1 cellular context compared by ENCODE assay signal in the genomic region with DNA sequence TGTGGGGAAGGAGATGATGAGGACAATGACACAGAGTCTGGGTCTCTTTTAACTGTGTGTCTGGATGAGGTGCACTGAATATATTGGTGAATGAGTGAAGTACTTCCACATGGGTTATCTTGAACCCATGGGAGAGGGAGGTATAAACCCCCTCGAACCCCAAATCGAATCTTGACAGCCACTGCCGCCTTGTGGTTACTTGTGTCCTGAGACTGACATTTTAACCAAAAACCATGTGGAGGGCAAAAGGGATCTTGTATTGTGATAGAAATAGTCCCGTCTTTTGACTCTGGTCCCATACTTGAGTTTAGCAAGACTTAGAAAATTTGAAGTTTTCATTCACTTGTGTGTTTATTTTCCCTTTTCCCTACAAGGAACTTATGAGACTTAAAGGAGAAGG.
TF ChIP-seq lines count a peak whose summit lies in the region.

No MANE protein-coding gene starts in this region.

TF ChIP-seq in GM23338, 12 proteins besides CTCF, POLR2A, EP300 and RAD21 (continued from another document):
- TF ChIP-seq, protein P1, sequence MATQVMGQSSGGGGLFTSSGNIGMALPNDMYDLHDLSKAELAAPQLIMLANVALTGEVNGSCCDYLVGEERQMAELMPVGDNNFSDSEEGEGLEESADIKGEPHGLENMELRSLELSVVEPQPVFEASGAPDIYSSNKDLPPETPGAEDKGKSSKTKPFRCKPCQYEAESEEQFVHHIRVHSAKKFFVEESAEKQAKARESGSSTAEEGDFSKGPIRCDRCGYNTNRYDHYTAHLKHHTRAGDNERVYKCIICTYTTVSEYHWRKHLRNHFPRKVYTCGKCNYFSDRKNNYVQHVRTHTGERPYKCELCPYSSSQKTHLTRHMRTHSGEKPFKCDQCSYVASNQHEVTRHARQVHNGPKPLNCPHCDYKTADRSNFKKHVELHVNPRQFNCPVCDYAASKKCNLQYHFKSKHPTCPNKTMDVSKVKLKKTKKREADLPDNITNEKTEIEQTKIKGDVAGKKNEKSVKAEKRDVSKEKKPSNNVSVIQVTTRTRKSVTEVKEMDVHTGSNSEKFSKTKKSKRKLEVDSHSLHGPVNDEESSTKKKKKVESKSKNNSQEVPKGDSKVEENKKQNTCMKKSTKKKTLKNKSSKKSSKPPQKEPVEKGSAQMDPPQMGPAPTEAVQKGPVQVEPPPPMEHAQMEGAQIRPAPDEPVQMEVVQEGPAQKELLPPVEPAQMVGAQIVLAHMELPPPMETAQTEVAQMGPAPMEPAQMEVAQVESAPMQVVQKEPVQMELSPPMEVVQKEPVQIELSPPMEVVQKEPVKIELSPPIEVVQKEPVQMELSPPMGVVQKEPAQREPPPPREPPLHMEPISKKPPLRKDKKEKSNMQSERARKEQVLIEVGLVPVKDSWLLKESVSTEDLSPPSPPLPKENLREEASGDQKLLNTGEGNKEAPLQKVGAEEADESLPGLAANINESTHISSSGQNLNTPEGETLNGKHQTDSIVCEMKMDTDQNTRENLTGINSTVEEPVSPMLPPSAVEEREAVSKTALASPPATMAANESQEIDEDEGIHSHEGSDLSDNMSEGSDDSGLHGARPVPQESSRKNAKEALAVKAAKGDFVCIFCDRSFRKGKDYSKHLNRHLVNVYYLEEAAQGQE (IDR thresholded peaks at IDR 0.05; ENCODE audit: unreplicated experiment), result no peak
- TF ChIP-seq CREB1 (CRISPR knock-in tag; IDR thresholded peaks at IDR 0.05; ENCODE audit: low read depth) (no peak), ZNF331 (CRISPR knock-in tag; IDR thresholded peaks at IDR 0.05; ENCODE audit: low read depth) (no peak), JUNB (IDR thresholded peaks at IDR 0.05; ENCODE audit: unreplicated experiment) (no peak), STAT1 (IDR thresholded peaks at IDR 0.05; ENCODE audit: unreplicated experiment) (no peak)
